ENCODE assay signal across 1 cellular context in the genomic region with DNA sequence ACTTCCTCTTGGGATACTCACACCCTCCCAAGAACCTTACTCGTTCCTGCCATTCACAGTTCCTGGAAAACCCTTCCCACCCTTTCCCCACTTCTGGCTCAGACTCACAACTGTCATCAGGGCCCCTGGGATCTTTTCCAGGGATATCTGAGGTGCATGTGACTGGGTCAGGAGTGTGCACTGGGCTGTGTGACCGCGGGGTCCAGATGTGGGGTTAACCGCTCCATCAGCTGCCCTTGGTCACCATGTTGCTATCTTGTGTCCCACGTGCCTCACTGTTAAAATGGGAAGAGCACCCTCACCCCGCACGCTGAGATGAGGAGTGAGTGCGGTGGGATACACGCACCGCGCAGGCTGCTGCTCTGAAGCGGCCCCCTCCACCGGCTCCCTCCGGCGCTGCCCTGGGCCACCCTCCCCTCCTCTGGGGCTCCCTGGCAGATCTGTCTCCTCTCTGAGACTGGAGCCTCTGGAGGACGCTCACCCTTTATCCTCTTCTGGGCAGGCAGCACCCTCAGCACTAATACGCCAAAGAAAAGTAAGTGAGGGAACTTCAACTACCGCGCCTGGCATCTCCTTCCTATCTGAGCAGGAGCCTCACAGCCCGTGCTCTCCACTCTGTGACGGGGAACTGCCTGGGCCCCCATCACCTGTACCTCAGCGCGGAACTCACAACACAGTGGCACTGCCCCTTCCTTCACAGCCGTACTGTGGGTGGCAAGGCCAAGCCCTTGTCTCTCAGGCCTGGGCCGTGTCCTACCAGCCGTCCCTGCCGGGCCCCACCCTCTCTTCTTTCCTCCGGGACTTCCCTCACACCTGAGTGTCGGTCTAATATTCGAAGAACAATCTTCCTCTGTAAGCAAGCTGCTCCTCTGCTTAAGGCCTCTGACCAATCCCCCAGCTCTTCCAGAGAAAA.
TF ChIP-seq lines count a peak whose summit lies in the region.

No MANE protein-coding gene starts in this region.

TF ChIP-seq in WTC11, 78 proteins besides CTCF, POLR2A, EP300 and RAD21 (continued from another document):
- TF ChIP-seq, protein P1, sequence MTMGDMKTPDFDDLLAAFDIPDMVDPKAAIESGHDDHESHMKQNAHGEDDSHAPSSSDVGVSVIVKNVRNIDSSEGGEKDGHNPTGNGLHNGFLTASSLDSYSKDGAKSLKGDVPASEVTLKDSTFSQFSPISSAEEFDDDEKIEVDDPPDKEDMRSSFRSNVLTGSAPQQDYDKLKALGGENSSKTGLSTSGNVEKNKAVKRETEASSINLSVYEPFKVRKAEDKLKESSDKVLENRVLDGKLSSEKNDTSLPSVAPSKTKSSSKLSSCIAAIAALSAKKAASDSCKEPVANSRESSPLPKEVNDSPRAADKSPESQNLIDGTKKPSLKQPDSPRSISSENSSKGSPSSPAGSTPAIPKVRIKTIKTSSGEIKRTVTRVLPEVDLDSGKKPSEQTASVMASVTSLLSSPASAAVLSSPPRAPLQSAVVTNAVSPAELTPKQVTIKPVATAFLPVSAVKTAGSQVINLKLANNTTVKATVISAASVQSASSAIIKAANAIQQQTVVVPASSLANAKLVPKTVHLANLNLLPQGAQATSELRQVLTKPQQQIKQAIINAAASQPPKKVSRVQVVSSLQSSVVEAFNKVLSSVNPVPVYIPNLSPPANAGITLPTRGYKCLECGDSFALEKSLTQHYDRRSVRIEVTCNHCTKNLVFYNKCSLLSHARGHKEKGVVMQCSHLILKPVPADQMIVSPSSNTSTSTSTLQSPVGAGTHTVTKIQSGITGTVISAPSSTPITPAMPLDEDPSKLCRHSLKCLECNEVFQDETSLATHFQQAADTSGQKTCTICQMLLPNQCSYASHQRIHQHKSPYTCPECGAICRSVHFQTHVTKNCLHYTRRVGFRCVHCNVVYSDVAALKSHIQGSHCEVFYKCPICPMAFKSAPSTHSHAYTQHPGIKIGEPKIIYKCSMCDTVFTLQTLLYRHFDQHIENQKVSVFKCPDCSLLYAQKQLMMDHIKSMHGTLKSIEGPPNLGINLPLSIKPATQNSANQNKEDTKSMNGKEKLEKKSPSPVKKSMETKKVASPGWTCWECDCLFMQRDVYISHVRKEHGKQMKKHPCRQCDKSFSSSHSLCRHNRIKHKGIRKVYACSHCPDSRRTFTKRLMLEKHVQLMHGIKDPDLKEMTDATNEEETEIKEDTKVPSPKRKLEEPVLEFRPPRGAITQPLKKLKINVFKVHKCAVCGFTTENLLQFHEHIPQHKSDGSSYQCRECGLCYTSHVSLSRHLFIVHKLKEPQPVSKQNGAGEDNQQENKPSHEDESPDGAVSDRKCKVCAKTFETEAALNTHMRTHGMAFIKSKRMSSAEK (CRISPR knock-in tag; IDR thresholded peaks at IDR 0.05; ENCODE audit: borderline replicate concordance) = no peak
- no peak for TF ChIP-seq FOXJ3 (CRISPR knock-in tag; IDR thresholded peaks at IDR 0.05; ENCODE audit: borderline replicate concordance)
- TF ChIP-seq, protein P2, sequence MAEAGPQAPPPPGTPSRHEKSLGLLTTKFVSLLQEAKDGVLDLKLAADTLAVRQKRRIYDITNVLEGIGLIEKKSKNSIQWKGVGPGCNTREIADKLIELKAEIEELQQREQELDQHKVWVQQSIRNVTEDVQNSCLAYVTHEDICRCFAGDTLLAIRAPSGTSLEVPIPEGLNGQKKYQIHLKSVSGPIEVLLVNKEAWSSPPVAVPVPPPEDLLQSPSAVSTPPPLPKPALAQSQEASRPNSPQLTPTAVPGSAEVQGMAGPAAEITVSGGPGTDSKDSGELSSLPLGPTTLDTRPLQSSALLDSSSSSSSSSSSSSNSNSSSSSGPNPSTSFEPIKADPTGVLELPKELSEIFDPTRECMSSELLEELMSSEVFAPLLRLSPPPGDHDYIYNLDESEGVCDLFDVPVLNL (CRISPR knock-in tag; IDR thresholded peaks at IDR 0.05; ENCODE audit: borderline replicate concordance, low read depth) = no peak
- no peak for TF ChIP-seq ZNF232 (CRISPR knock-in tag; IDR thresholded peaks at IDR 0.05)
- TF ChIP-seq SP1 (CRISPR knock-in tag; conservative IDR thresholded peaks at IDR 0.05) = no peak
- TF ChIP-seq TP53 (CRISPR knock-in tag; IDR thresholded peaks at IDR 0.05) = no peak
